In genomic region chr18:59109375-59109774, GRCh38 we compare ENCODE assay signal across 11 cellular contexts.
"Had no signal": no experiment of that assay in that cellular context is flagged by ENCODE, and none has a peak within 500 bp of the region (broad histone marks: within the 10 kb centered on the region; RNA-seq: fewer than 3 reads in every experiment).

No MANE protein-coding gene starts in this region.

- ATAC-seq: esophagus mucosa, pancreas had no signal

- DNase-seq: activated CD4-positive, alpha-beta memory T cell treated with anti-CD3 and anti-CD28 coated beads for 36 hours; activated gamma-delta T cell treated with Interleukin-2 at 50 U/mL for 16 hours; activated naive CD8-positive, alpha-beta T cell treated with anti-CD3 and anti-CD28 coated beads, Interleukin-2, amount 10 ng/mL, durations not matched to agents 7 days and 5 days; activated T-cell treated with anti-CD3 and anti-CD28 coated beads, Interleukin-2, amount 50 U/mL, for 48 hours; kidney; left ventricle myocardium inferior; pancreas; stimulated activated CD4-positive, alpha-beta T cell treated with anti-CD3 and anti-CD28 coated beads, Interleukin-2, amount 100 ng/mL, for 48 hours; stimulated activated naive CD4-positive, alpha-beta T cell treated with Interleukin-2 at 50 U/mL for 16 hours; T1000 had no signal
